ENCODE assay signal across 1 cellular context in genomic region chr3:65875395-65876027, GRCh38.
TF ChIP-seq lines count a peak whose summit lies in the region.

No MANE protein-coding gene starts in this region.

TF ChIP-seq in HepG2, 621 proteins besides CTCF, POLR2A, EP300 and RAD21 (continued from another document):
- no peak for TF ChIP-seq ZNF770 (CRISPR knock-in tag; IDR thresholded peaks at IDR 0.05)
- TF ChIP-seq ZFYVE20 (CRISPR knock-in tag; IDR thresholded peaks at IDR 0.05; ENCODE audit: borderline replicate concordance, low read depth): no peak
- no peak for TF ChIP-seq KDM4B (CRISPR knock-in tag; IDR thresholded peaks at IDR 0.05)
- no peak for TF ChIP-seq ARNT2 (CRISPR knock-in tag; IDR thresholded peaks at IDR 0.05; ENCODE audit: low read depth)
TF ChIP-seq in HepG2: peak in this region for 23.
